9 cellular contexts compared by ENCODE assay signal in the genomic region with DNA sequence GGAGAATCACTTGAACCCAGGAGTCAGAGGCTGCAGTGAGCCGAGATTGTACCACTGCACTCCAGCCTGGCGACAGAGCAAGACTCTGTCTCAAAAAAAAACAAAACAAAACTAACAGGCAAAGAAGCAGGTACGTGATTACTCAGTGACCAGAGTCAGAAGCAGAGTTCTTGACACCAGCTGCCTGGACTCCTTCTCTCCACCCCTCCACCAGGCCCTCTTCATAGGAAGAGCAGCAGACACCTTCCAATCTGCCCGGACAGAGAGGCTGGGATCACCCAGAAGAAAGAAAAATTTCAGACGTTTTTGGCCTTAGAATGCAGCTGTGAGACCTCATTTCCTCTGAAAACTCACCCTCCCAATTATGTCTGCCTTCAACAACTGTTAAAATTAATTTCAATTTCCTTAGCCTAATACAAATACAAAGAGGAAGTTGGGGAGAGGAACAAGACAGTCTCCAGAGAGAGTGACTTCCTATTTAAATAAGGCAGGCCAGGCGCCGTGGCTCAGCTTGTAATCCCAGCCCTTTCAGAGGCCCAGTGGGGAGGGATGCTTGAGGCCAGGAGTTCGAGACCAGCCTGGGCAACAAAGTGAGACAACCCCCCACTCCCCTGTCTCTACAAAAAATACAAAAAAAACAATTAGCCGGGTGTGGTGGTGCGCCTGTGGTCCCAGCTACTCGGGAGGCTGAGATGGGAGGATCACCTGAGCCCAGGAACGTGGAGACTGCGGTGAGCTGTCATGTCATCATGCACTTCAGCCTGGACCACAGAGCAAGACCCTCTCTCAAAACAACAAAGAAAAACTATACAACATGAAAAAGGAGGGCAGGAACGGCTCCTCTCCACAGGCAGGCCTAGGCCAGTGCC. TPM values are rescaled to one million over a fixed set of nuclear protein-coding genes. Genes with fewer than 3 reads are reported as not detected.
A peak's percentile ranks its signal among the peaks of the same experiment; 100 is the strongest.
DNase-seq lines count a peak whose midpoint lies in the region; ATAC-seq, FAIRE-seq and TF ChIP-seq lines count a peak whose summit lies in the region.
"Had no signal": no experiment of that assay in that cellular context is flagged by ENCODE, and none has a peak within 500 bp of the region (broad histone marks: within the 10 kb centered on the region; RNA-seq: fewer than 3 reads in every experiment).

No MANE protein-coding gene starts in this region.

- no peak for TF ChIP-seq EP300 in A549 (IDR thresholded peaks at IDR 0.05)

- H4K91ac ChIP-seq in H9 (ENCODE audit: insufficient read length, low read depth, low read length), result no peak overlapping the region

- peaks cover 0 to 11% of the 10 kb centered on the region in 2 donors for H3K36me3 ChIP-seq in psoas muscle (ENCODE audit: insufficient read depth in 1 of 2, low read depth in 1 of 2)
- H3K36me3 ChIP-seq: cardiac muscle cell had no signal

- DNase-seq in A549 (ENCODE audit: low read depth in 1 of 2, low spot score in 1 of 2) (no peak), H9 (peak; percentile 4), T-helper 17 cell (no peak), fibroblast of villous mesenchyme (ENCODE audit: low read depth) (no peak), psoas muscle (peak in 1 of 2 donors; percentile 68), NCI-H187 (lab: John Stamatoyannopoulos, UW) (no peak), mucosa of gallbladder (ENCODE audit: low spot score) (no peak)

- no peak overlapping the region for H2BK20ac ChIP-seq in H9 (ENCODE audit: low read depth, low read length, poor library complexity, severe bottlenecking)

- CTCF ChIA-PET in A549 (lab: Yijun Ruan, JAX), result interaction anchor here (0.7 kb wide), 1 partner anchor 38 kb away, joined by 3 read pairs; no protein-coding TSS in a partner anchor

- H3K79me2 ChIP-seq in H9 (ENCODE audit: insufficient read depth, low read length), result no peaks in the 10 kb centered on the region

- TF ChIP-seq POLR2A in A549 (IDR thresholded peaks at IDR 0.05; ENCODE audit: low read length), result no peak

- no peak overlapping the region for H2AK5ac ChIP-seq in H9 (ENCODE audit: insufficient read length, low read length)

- H3K4me1 ChIP-seq in A549 (no peaks in the 10 kb centered on the region; the same call in 2 of the 3 replicates), H9 (ENCODE audit: insufficient read depth, low read length) (no peaks in the 10 kb centered on the region), psoas muscle (peaks cover 48% of the 10 kb centered on the region)

- H3K79me1 ChIP-seq in H9 (ENCODE audit: insufficient read depth, low read depth, low read length, poor library complexity, severe bottlenecking), result no peaks in the 10 kb centered on the region

- H3K18ac ChIP-seq in H9 (ENCODE audit: insufficient read length, low read depth, low read length), result no peak overlapping the region

- H3K4me1 Mint-ChIP-seq in H9, result peaks cover 10 to 29% of the 10 kb centered on the region in 2 experiments
- H3K4me1 Mint-ChIP-seq in T-helper 17 cell, result peaks cover 27% of the 10 kb centered on the region

- ATAC-seq in A549 (no peak), T-helper 17 cell (no peak), psoas muscle (no peak), HG02763 (IDR thresholded peaks at IDR 0.05; ENCODE audit: unreplicated experiment) (no peak)

- intact Hi-C loops in psoas muscle (cut with DNase I), result loop anchor here (5.0 to 10.0 kb wide), 3 partner anchors 37 to 565 kb away; partner anchors contain the start of genes TXNL4A (in 2 of the 2) and CTDP1 (in 1 of the 2)

- H3K4me3 ChIP-seq in A549, result no peak overlapping the region; the same call in 2 of the 3 replicates
- peak overlapping the region; percentile 72 for H3K4me3 ChIP-seq in fibroblast of villous mesenchyme (ENCODE audit: low read depth, low read length)
- H3K4me3 ChIP-seq in psoas muscle, result peak overlapping the region; percentile 77

- H2BK12ac ChIP-seq in H9 (ENCODE audit: insufficient read length, low read depth, low read length), result no peak overlapping the region

- H2BK15ac ChIP-seq in H9 (ENCODE audit: low read depth, low read length), result no peak overlapping the region

- no peak overlapping the region for H3T11ph ChIP-seq in H9 (ENCODE audit: low read length)

- no peak overlapping the region for H2BK5ac ChIP-seq in H9 (ENCODE audit: insufficient read length, low read length)

- TF ChIP-seq CTCF in A549 (IDR thresholded peaks at IDR 0.05), result no peak
- TF ChIP-seq CTCF in H9 (conservative IDR thresholded peaks at IDR 0.05), result no peak
- TF ChIP-seq CTCF in fibroblast of villous mesenchyme (IDR thresholded peaks at IDR 0.05; ENCODE audit: insufficient read depth, low read depth, low read length), result no peak
- TF ChIP-seq CTCF in psoas muscle (IDR thresholded peaks at IDR 0.05), result no peak

- no peak overlapping the region for H3K4ac ChIP-seq in H9 (ENCODE audit: low read depth, low read length)

- H3K14ac ChIP-seq in H9 (ENCODE audit: insufficient read depth, low read length), result no peak overlapping the region

- H3K9ac ChIP-seq in H9 (ENCODE audit: extremely low read depth, insufficient read length, low read length), result no peak overlapping the region

- H3K4me3 Mint-ChIP-seq in H9, result peak overlapping the region; percentile 63 to 83
- peak overlapping the region; percentile 87 for H3K4me3 Mint-ChIP-seq in T-helper 17 cell

- H3K27me3 ChIP-seq in H9 (ENCODE audit: insufficient read depth, low read length) (peaks cover 15% of the 10 kb centered on the region), psoas muscle (ENCODE audit: insufficient read depth in 3 of 3, low read length in 2 of 3) (no peaks in the 10 kb centered on the region)

- H3K9me3 ChIP-seq in A549 (no peaks in the 10 kb centered on the region), H9 (ENCODE audit: control insufficient read depth, low read depth, low read length) (no peaks in the 10 kb centered on the region), T-helper 17 cell (ENCODE audit: control insufficient read depth, low read length, poor library complexity, severe bottlenecking) (no peaks in the 10 kb centered on the region), psoas muscle (no peaks in the 10 kb centered on the region)

- FAIRE-seq in A549 (lab: Jason Lieb, UNC), result no peak

- no peak overlapping the region for H3K56ac ChIP-seq in H9 (ENCODE audit: insufficient read length, low read depth, low read length)

- no peaks in the 10 kb centered on the region for H4K20me1 ChIP-seq in H9 (ENCODE audit: control insufficient read depth, insufficient read depth, insufficient read length)

- H3K27me3 Mint-ChIP-seq in H9 (ENCODE audit: low read depth), result peaks cover 56% of the 10 kb centered on the region
- no peaks in the 10 kb centered on the region for H3K27me3 Mint-ChIP-seq in T-helper 17 cell

- 81% methylated on average over 14 of the region's 14 CpGs for WGBS in A549 (ENCODE audit: missing lambda C conversion rate)
- WGBS in H9 (ENCODE audit: extremely low coverage, insufficient read length, low lambda C conversion rate), result no CpG with 5 or more reads among the region's 14 CpGs
- WGBS in psoas muscle, 3 donors, result 55 to 68% (median 63%) methylated on average over 14 of the region's 14 CpGs

- no peak overlapping the region for H4K8ac ChIP-seq in H9 (replicated peaks; ENCODE audit: insufficient read length, low read depth, low read length)

- peak overlapping the region; percentile 85 for H3K4me2 ChIP-seq in A549
- H3K4me2 ChIP-seq in H9 (ENCODE audit: insufficient read depth, insufficient read length, low read length), result peak overlapping the region; percentile 51

- peaks cover 4% of the 10 kb centered on the region for H3K23me2 ChIP-seq in H9 (ENCODE audit: insufficient read length, low read depth, low read length, poor library complexity, severe bottlenecking)

- H3K23ac ChIP-seq in H9 (ENCODE audit: insufficient read length, low read depth, low read length), result no peak overlapping the region

- H4K5ac ChIP-seq in H9 (ENCODE audit: insufficient read length, low read depth, low read length), result no peak overlapping the region

- H3K27ac ChIP-seq in A549 (no peak overlapping the region; a peak in 1 of 6 replicates), H9 (ENCODE audit: insufficient read length, low read depth, low read length) (no peak overlapping the region), psoas muscle (peak overlapping the region; percentile 85)
- H3K27ac ChIP-seq: cardiac muscle cell had no signal

- no peaks in the 10 kb centered on the region for H3K9me3 Mint-ChIP-seq in H9

- POLR2A ChIA-PET in A549 (lab: Yijun Ruan, JAX), result no interaction called here

- no peak overlapping the region for H2AFZ ChIP-seq in H9 (ENCODE audit: low read length)

- H3K36me3 Mint-ChIP-seq in H9 (ENCODE audit: insufficient read depth in 1 of 3, low read depth in 3 of 3) (peaks cover 0 to 4% (median 0%) of the 10 kb centered on the region in 3 experiments; a peak in 1 of 7 replicates), T-helper 17 cell (ENCODE audit: low read depth) (no peaks in the 10 kb centered on the region)

- no peak overlapping the region for H2BK120ac ChIP-seq in H9 (ENCODE audit: low read depth, low read length, poor library complexity, severe bottlenecking)

- H3K27ac Mint-ChIP-seq in H9, result no peak overlapping the region
- peak overlapping the region; percentile 83 for H3K27ac Mint-ChIP-seq in T-helper 17 cell

- TF ChIP-seq RAD21 in A549 (conservative IDR thresholded peaks at IDR 0.05 in 1 of 2, IDR thresholded peaks at IDR 0.05 in 1 of 2), result no peak

RNA-seq across cellular contexts. Expression of gene SLC66A2, which starts 1.6 kb away (rescaled TPM):
- polyA plus RNA-seq in A549 (2011; rRNA removed) (4.5 and 4.8 TPM in 2 replicates), A549 (2017; fragmentation: RNase III; extraction: RNeasy Plus Mini Kit Qiagen cat#74134 plus additional on column Dnase treatment) (9.5 to 11.5 TPM (median 10.1 TPM) in 3 replicates), psoas muscle (10 to 100 TPM; 53.4 to 79.3 (median 67.7) TPM)
- polyA plus RNA-seq in A549 (2012; cell fraction: cytosol; rRNA removed), result 11.5 and 16.0 TPM in 2 replicates
- polyA plus RNA-seq in A549 (2012; cell fraction: nucleus; rRNA removed), result 24.9 and 26.0 TPM in 2 replicates
- polyA minus RNA-seq in A549 (2011; rRNA and poly(A)+ RNA removed), result 5.3 and 9.2 TPM in 2 replicates
- total RNA-seq in H9 (2021) (10.3 and 13.0 TPM in 2 replicates), T-helper 17 cell (10 to 100 TPM; 43.6 to 56.9 TPM), fibroblast of villous mesenchyme (23.3 and 28.3 TPM in 2 replicates), psoas muscle (100 to 1,000 TPM in 2 of 4 donors, 10 to 100 TPM in 2; 36.4 to 160 (median 72.7) TPM), mucosa of gallbladder (61.3 TPM)

RNA-seq across cellular contexts. Expression of gene HSBP1L1, which starts 14.6 kb away (rescaled TPM):
- polyA plus RNA-seq in A549 (2011; rRNA removed), result 16.1 and 19.1 TPM in 2 replicates
- 10.4 and 10.7 TPM in 2 replicates for polyA plus RNA-seq in A549 (2012; cell fraction: cytosol; rRNA removed)
- 7.6 and 14.7 TPM in 2 replicates for polyA plus RNA-seq in A549 (2012; cell fraction: nucleus; rRNA removed)
- polyA plus RNA-seq in A549 (2017; fragmentation: RNase III; extraction: RNeasy Plus Mini Kit Qiagen cat#74134 plus additional on column Dnase treatment), result 17.7 to 21.3 TPM (median 21.2 TPM) in 3 replicates
- 2.3 and 3.7 TPM in 2 replicates for polyA minus RNA-seq in A549 (2011; rRNA and poly(A)+ RNA removed)
- 0.46 TPM in 1 of 2 replicates, not detected in the other for total RNA-seq in H9 (2021)
- 10 to 100 TPM; 17.9 to 21.5 TPM for total RNA-seq in T-helper 17 cell
- 13.5 and 22.0 TPM in 2 replicates for total RNA-seq in fibroblast of villous mesenchyme
- 1 to 10 TPM; 2.5 to 9.3 (median 8.4) TPM for total RNA-seq in psoas muscle
- 10 to 100 TPM in 2 of 3 donors, 1 to 10 TPM in 1; 5.0 to 11.9 (median 10.2) TPM for polyA plus RNA-seq in psoas muscle
- total RNA-seq in mucosa of gallbladder, result 21.4 TPM

RNA-seq across cellular contexts. Expression of gene TXNL4A, which starts 38.6 kb away (rescaled TPM):
- polyA plus RNA-seq in A549 (2011; rRNA removed) (97.6 and 139 TPM in 2 replicates), A549 (2017; fragmentation: RNase III; extraction: RNeasy Plus Mini Kit Qiagen cat#74134 plus additional on column Dnase treatment) (94.4 to 113 TPM (median 99.6 TPM) in 3 replicates), psoas muscle (100 to 1,000 TPM; 111 to 217 (median 150) TPM)
- 126 and 150 TPM in 2 replicates for polyA plus RNA-seq in A549 (2012; cell fraction: cytosol; rRNA removed)
- polyA plus RNA-seq in A549 (2012; cell fraction: nucleus; rRNA removed), result 49.5 and 63.6 TPM in 2 replicates
- polyA minus RNA-seq in A549 (2011; rRNA and poly(A)+ RNA removed), result 44.4 and 47.7 TPM in 2 replicates
- total RNA-seq in H9 (2021) (163 and 164 TPM in 2 replicates), T-helper 17 cell (10 to 100 TPM; 75.2 to 77.2 TPM), fibroblast of villous mesenchyme (46.6 and 59.9 TPM in 2 replicates), psoas muscle (100 to 1,000 TPM in 3 of 4 donors, 10 to 100 TPM in 1; 81.5 to 147 (median 108) TPM), mucosa of gallbladder (76.7 TPM)
